10 cellular contexts compared by ENCODE assay signal in the genomic region with DNA sequence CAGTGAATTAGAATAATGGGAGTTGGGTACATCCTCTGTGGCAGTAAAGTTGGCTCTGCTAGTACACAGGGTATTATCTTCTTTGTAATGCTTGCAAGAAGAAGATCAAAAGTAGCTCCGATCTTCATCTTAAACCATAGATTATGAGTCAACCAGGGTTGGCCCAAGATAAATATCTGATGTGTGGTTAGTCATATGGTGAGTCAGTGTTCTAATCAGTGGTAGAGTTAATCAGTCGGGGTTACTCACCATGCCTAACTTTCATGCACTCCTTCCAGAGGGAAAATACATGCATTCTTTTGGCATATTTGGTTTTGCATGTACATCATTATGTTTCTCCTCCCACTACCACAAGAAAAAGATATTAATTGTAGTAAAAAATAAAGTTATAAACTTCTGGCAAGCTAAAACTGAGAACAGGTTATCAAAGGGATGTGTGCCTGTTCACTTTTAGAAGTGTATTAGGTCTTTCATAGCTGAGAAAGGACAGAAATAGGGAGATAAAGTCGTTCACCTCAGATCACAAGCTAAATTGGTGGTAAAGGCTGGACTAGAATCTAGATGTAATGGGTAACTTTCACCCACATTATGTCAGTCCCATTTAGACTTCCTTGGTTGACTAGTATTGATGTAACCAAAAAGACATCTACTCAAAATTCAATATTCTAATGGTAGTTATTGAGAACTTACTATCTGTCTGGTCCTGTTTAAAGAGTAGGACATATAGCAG.
A peak's percentile ranks its signal among the peaks of the same experiment; 100 is the strongest.
DNase-seq lines count a peak whose midpoint lies in the region; ATAC-seq and TF ChIP-seq lines count a peak whose summit lies in the region.
"Had no signal": no experiment of that assay in that cellular context is flagged by ENCODE, and none has a peak within 500 bp of the region (broad histone marks: within the 10 kb centered on the region; RNA-seq: fewer than 3 reads in every experiment).

No MANE protein-coding gene starts in this region.

- in situ Hi-C loops in astrocyte of the cerebellum (cut with HindIII; ENCODE audit: low sequenced_read_pairs), result no loop called here

- TF ChIP-seq CTCF in astrocyte of the cerebellum (IDR thresholded peaks at IDR 0.05; ENCODE audit: low read depth, low read length, missing control alignments), result no peak

- no peak overlapping the region for H3K4me3 ChIP-seq in astrocyte of the cerebellum (ENCODE audit: low read depth, low read length)

- ATAC-seq in GM21619 (IDR thresholded peaks at IDR 0.05; ENCODE audit: unreplicated experiment) (no peak), HG02571 (IDR thresholded peaks at IDR 0.05; ENCODE audit: unreplicated experiment) (no peak)

- DNase-seq in COLO829 (ENCODE audit: low spot score) (peak; percentile 82), LHCN-M2 (ENCODE audit: low read depth) (peak; percentile 98), astrocyte of the cerebellum (ENCODE audit: low read depth) (peak; percentile 96), myocyte (ENCODE audit: low read depth) (peak; percentile 77)
- DNase-seq in activated CD4-positive, alpha-beta T cell treated with anti-CD3 and anti-CD28 coated beads, Interleukin-2, amount 50 U/mL, for 4 hours, result no peak
- DNase-seq in stimulated activated CD4-positive, alpha-beta T cell treated with anti-CD3 and anti-CD28 coated beads, Interleukin-15, amount 100 ng/mL, for 24 hours, result no peak
- DNase-seq: activated CD4-positive, CD25-positive, alpha-beta regulatory T cell treated with anti-CD3 and anti-CD28 coated beads, Interleukin-2, amount 50 U/mL, for 72 hours; NCI-H1694 treated with DMSO at 0.1 percent for 48 hours had no signal

Comparison
In these comparisons a context has a peak if more than half of its experiments do, and no peak if none do; other contexts are left out.
1. DNase-seq: peak in COLO829 (single experiment), LHCN-M2 (single experiment), astrocyte of the cerebellum (single experiment) and myocyte (single experiment); none in activated CD4-positive, alpha-beta T cell treated with anti-CD3 and anti-CD28 coated beads, Interleukin-2, amount 50 U/mL, for 4 hours (0 of 2) and stimulated activated CD4-positive, alpha-beta T cell treated with anti-CD3 and anti-CD28 coated beads, Interleukin-15, amount 100 ng/mL, for 24 hours (single experiment).